In genomic region chr20:17964073-17964472, GRCh38 we compare ENCODE assay signal across 12 cellular contexts. TPM values are rescaled to one million over a fixed set of nuclear protein-coding genes. Genes with fewer than 3 reads are reported as not detected.
A peak's percentile ranks its signal among the peaks of the same experiment; 100 is the strongest.
DNase-seq lines count a peak whose midpoint lies in the region; ATAC-seq and TF ChIP-seq lines count a peak whose summit lies in the region.
"Had no signal": no experiment of that assay in that cellular context is flagged by ENCODE, and none has a peak within 500 bp of the region (broad histone marks: within the 10 kb centered on the region; RNA-seq: fewer than 3 reads in every experiment).

No MANE protein-coding gene starts in this region.

- H4K20me1 ChIP-seq in BLaER1 treated with 17β-estradiol and CSF1 and Interleukin-3, amounts not matched to agents 10 nM and 100 nM = peaks cover 13 to 92% (median 83%) of the 10 kb centered on the region in 11 experiments; a peak in 21 of 22 replicates
- H4K20me1 ChIP-seq in HCT116 (ENCODE audit: insufficient read depth) = peaks cover 49% of the 10 kb centered on the region; the same call in 1 of the 2 replicates

- peaks cover 97% of the 10 kb centered on the region for H3K79me2 ChIP-seq in HCT116 (ENCODE audit: insufficient read depth, low read length)

- H3K27ac Mint-ChIP-seq in activated T-helper 1 cell treated with anti-CD3 and anti-CD28 coated beads, Interleukin-12 subunit alpha, Interleukin-12 subunit beta, Interleukin-2, Interleukin-4 antibody, amounts not matched to agents 30 ng/mL and 10 ng/mL and 1 ng/mL, durations not matched to agents 14 hours and 24 hours and 36 hours = peak overlapping the region; percentile 90

- peak overlapping the region; percentile 87 to 99 (median 96); a peak in 19 of 20 replicates for H3K4me3 ChIP-seq in BLaER1 treated with 17β-estradiol and CSF1 and Interleukin-3, amounts not matched to agents 10 nM and 100 nM
- H3K4me3 ChIP-seq in HCT116 (replicated peaks in 1 of 2; ENCODE audit: low read depth in 1 of 2, low read length in 2 of 2) (no peak overlapping the region), muscle layer of duodenum (ENCODE audit: low read depth in 1 of 2, low read length in 2 of 2) (no peak overlapping the region)

- TF ChIP-seq POLR2A in HCT116 (IDR thresholded peaks at IDR 0.05; ENCODE audit: borderline replicate concordance, extremely low read depth, insufficient read depth, insufficient read length) = no peak

- DNase-seq in HCT116 (ENCODE audit: low read depth, low spot score) = no peak
- no peak for DNase-seq in activated T-helper 1 cell treated with anti-CD3 and anti-CD28 coated beads, Interleukin-12 subunit alpha, Interleukin-12 subunit beta, Interleukin-2, Interleukin-4 antibody, amounts not matched to agents 30 ng/mL and 10 ng/mL and 1 ng/mL, durations not matched to agents 14 hours and 24 hours and 36 hours (ENCODE audit: low spot score)
- no peak for DNase-seq in NCI-H1436 (lab: John Stamatoyannopoulos, UW)
- no peak for DNase-seq in SHP77 (lab: John Stamatoyannopoulos, UW)
- DNase-seq: activated gamma-delta T cell, kidney glomerular epithelial cell, NCI-H226, right cardiac atrium had no signal

- no peaks in the 10 kb centered on the region for H3K9me3 ChIP-seq in BLaER1 treated with 17β-estradiol and CSF1 and Interleukin-3, amounts not matched to agents 10 nM and 100 nM (replicated peaks in 1 of 11)
- H3K9me3 ChIP-seq in HCT116 (ENCODE audit: control insufficient read depth in 1 of 2, insufficient read depth in 1 of 2, low read depth in 1 of 2, low read length in 2 of 2) (no peaks in the 10 kb centered on the region), muscle layer of duodenum (ENCODE audit: control insufficient read depth in 1 of 2, low read length in 2 of 2) (no peaks in the 10 kb centered on the region)

- no peaks in the 10 kb centered on the region for H3K9me3 Mint-ChIP-seq in activated T-helper 1 cell treated with anti-CD3 and anti-CD28 coated beads, Interleukin-12 subunit alpha, Interleukin-12 subunit beta, Interleukin-2, Interleukin-4 antibody, amounts not matched to agents 30 ng/mL and 10 ng/mL and 1 ng/mL, durations not matched to agents 14 hours and 24 hours and 36 hours

- H3K27me3 ChIP-seq in BLaER1 treated with 17β-estradiol and CSF1 and Interleukin-3, amounts not matched to agents 10 nM and 100 nM = no peaks in the 10 kb centered on the region
- no peaks in the 10 kb centered on the region for H3K27me3 ChIP-seq in HCT116 (ENCODE audit: insufficient read depth, low read length)
- no peaks in the 10 kb centered on the region for H3K27me3 ChIP-seq in muscle layer of duodenum (ENCODE audit: low read depth, low read length)

- no peaks in the 10 kb centered on the region for H3K27me3 Mint-ChIP-seq in activated T-helper 1 cell treated with anti-CD3 and anti-CD28 coated beads, Interleukin-12 subunit alpha, Interleukin-12 subunit beta, Interleukin-2, Interleukin-4 antibody, amounts not matched to agents 30 ng/mL and 10 ng/mL and 1 ng/mL, durations not matched to agents 14 hours and 24 hours and 36 hours (ENCODE audit: insufficient read depth)

- intact Hi-C loops in HCT116 (cut with micrococcal nuclease) = loop anchor here (10.0 kb wide), 1 partner anchor 311 kb away; no protein-coding TSS in a partner anchor
- intact Hi-C loops in activated T-helper 1 cell treated with anti-CD3 and anti-CD28 coated beads, Interleukin-12 subunit alpha, Interleukin-12 subunit beta, Interleukin-2, Interleukin-4 antibody, amounts not matched to agents 30 ng/mL and 10 ng/mL and 1 ng/mL, durations not matched to agents 14 hours and 24 hours and 36 hours (cut with micrococcal nuclease) = loop anchor here (10.0 kb wide), 1 partner anchor 429 kb away; the partner anchor contains the start of gene BFSP1

- H3K4me1 ChIP-seq in BLaER1 treated with 17β-estradiol and CSF1 and Interleukin-3, amounts not matched to agents 10 nM and 100 nM = peaks cover 62 to 65% (median 64%) of the 10 kb centered on the region in 10 experiments
- peaks cover 20 to 64% of the 10 kb centered on the region in 2 experiments for H3K4me1 ChIP-seq in HCT116 (ENCODE audit: control insufficient read depth in 1 of 2, insufficient read depth in 2 of 2, low read length in 2 of 2)
- peaks cover 33 to 35% of the 10 kb centered on the region in 2 donors for H3K4me1 ChIP-seq in muscle layer of duodenum (ENCODE audit: control insufficient read depth in 1 of 2, insufficient read depth in 2 of 2, low read length in 2 of 2)

- H3K9ac ChIP-seq in BLaER1 treated with 17β-estradiol and CSF1 and Interleukin-3, amounts not matched to agents 10 nM and 100 nM = peak overlapping the region; percentile 97 to 100 (median 99); a peak in 21 of 22 replicates
- peak overlapping the region; percentile 5; the same call in 1 of the 2 replicates for H3K9ac ChIP-seq in HCT116 (ENCODE audit: low read length)

- CTCF ChIA-PET in HCT116 (lab: Charles Lee) = no interaction called here

- H3K4me2 ChIP-seq in BLaER1 treated with 17β-estradiol and CSF1 and Interleukin-3, amounts not matched to agents 10 nM and 100 nM = peak overlapping the region; percentile 97 to 99 (median 98)
- H3K4me2 ChIP-seq in HCT116 (ENCODE audit: low read length) = no peak overlapping the region

- peaks cover 62% of the 10 kb centered on the region for H3K4me1 Mint-ChIP-seq in activated T-helper 1 cell treated with anti-CD3 and anti-CD28 coated beads, Interleukin-12 subunit alpha, Interleukin-12 subunit beta, Interleukin-2, Interleukin-4 antibody, amounts not matched to agents 30 ng/mL and 10 ng/mL and 1 ng/mL, durations not matched to agents 14 hours and 24 hours and 36 hours (ENCODE audit: low read depth)

- no TSS peak for BruUV-seq in HCT116 (replicated peaks; lab: Mats Ljungman, UMichigan)

- no peak overlapping the region for H2AFZ ChIP-seq in HCT116 (ENCODE audit: low read depth, low read length, poor library complexity, severe bottlenecking)

- no peaks in the 10 kb centered on the region for H3K9me2 ChIP-seq in HCT116 (ENCODE audit: insufficient read depth)

- peaks cover 0 to 67% (median 37%) of the 10 kb centered on the region in 11 experiments; a peak in 16 of 22 replicates for H3K36me3 ChIP-seq in BLaER1 treated with 17β-estradiol and CSF1 and Interleukin-3, amounts not matched to agents 10 nM and 100 nM
- H3K36me3 ChIP-seq in HCT116 (ENCODE audit: control insufficient read depth in 1 of 2, insufficient read depth in 2 of 2, low read length in 2 of 2) (peaks cover 3 to 30% of the 10 kb centered on the region in 2 experiments), muscle layer of duodenum (ENCODE audit: control insufficient read depth in 1 of 2, insufficient read depth in 2 of 2, low read length in 2 of 2) (peaks cover 0 to 8% of the 10 kb centered on the region in 2 donors)

- peaks cover 63% of the 10 kb centered on the region for H3K36me3 Mint-ChIP-seq in activated T-helper 1 cell treated with anti-CD3 and anti-CD28 coated beads, Interleukin-12 subunit alpha, Interleukin-12 subunit beta, Interleukin-2, Interleukin-4 antibody, amounts not matched to agents 30 ng/mL and 10 ng/mL and 1 ng/mL, durations not matched to agents 14 hours and 24 hours and 36 hours (ENCODE audit: low read depth)

- H3K4me3 Mint-ChIP-seq in activated T-helper 1 cell treated with anti-CD3 and anti-CD28 coated beads, Interleukin-12 subunit alpha, Interleukin-12 subunit beta, Interleukin-2, Interleukin-4 antibody, amounts not matched to agents 30 ng/mL and 10 ng/mL and 1 ng/mL, durations not matched to agents 14 hours and 24 hours and 36 hours = peak overlapping the region; percentile 99

- RAD21 ChIA-PET in HCT116 (lab: Charles Lee; ENCODE audit: low non-redundant PET in 1 of 2, low total read pairs in 2 of 2, uncharacterized antibody in 2 of 2, unreplicated experiment in 2 of 2) = no interaction called here

- H3K27ac ChIP-seq in BLaER1 treated with 17β-estradiol and CSF1 and Interleukin-3, amounts not matched to agents 10 nM and 100 nM = peak overlapping the region; percentile 95 to 100 (median 99)
- no peak overlapping the region for H3K27ac ChIP-seq in HCT116 (ENCODE audit: low read depth, low read length)
- peak overlapping the region; percentile 19 for H3K27ac ChIP-seq in muscle layer of duodenum (ENCODE audit: low read length)

- POLR2A ChIA-PET in HCT116 (lab: Charles Lee) = no interaction called here

- TF ChIP-seq RAD21 in HCT116 (IDR thresholded peaks at IDR 0.05; ENCODE audit: low read depth) = no peak

- ATAC-seq in HCT116 (no peak), GM19324 (IDR thresholded peaks at IDR 0.05; ENCODE audit: low FRiP score, unreplicated experiment) (no peak), GM21423 (IDR thresholded peaks at IDR 0.05; ENCODE audit: unreplicated experiment) (no peak)
- ATAC-seq: right cardiac atrium had no signal

- no peak for TF ChIP-seq CTCF in HCT116 (IDR thresholded peaks at IDR 0.05 in 2 of 3, conservative IDR thresholded peaks at IDR 0.05 in 1 of 3; ENCODE audit: borderline replicate concordance in 1 of 3, insufficient read depth in 1 of 3, low read depth in 2 of 3, low read length in 2 of 3)

TF ChIP-seq in HCT116, 20 proteins besides CTCF, POLR2A, EP300 and RAD21:
- no peak for TF ChIP-seq YY1 (IDR thresholded peaks at IDR 0.05; ENCODE audit: extremely low read depth, insufficient replicate concordance, low read depth, low read length)
- TF ChIP-seq FOSL1 (IDR thresholded peaks at IDR 0.05; ENCODE audit: low read depth) = no peak

RNA-seq across cellular contexts. Expression of gene SNX5, which starts 4.5 kb away (rescaled TPM):
- 159 TPM for total RNA-seq in HCT116 (2021; ENCODE audit: unreplicated experiment)
- 85.0 and 93.2 TPM in 2 replicates for polyA plus RNA-seq in HCT116 (2012)
- total RNA-seq in activated T-helper 1 cell treated with anti-CD3 and anti-CD28 coated beads, Interleukin-12 subunit alpha, Interleukin-12 subunit beta, Interleukin-2, Interleukin-4 antibody, amounts not matched to agents 30 ng/mL and 10 ng/mL and 1 ng/mL, durations not matched to agents 14 hours and 24 hours and 36 hours = 238 and 248 TPM in 2 replicates

RNA-seq across cellular contexts. Expression of gene MGME1, which starts 4.7 kb away (rescaled TPM):
- total RNA-seq in HCT116 (2021; ENCODE audit: unreplicated experiment) = 37.1 TPM
- polyA plus RNA-seq in HCT116 (2012) = 20.1 and 25.3 TPM in 2 replicates
- total RNA-seq in activated T-helper 1 cell treated with anti-CD3 and anti-CD28 coated beads, Interleukin-12 subunit alpha, Interleukin-12 subunit beta, Interleukin-2, Interleukin-4 antibody, amounts not matched to agents 30 ng/mL and 10 ng/mL and 1 ng/mL, durations not matched to agents 14 hours and 24 hours and 36 hours = 32.1 and 33.6 TPM in 2 replicates

Comparison
In these comparisons a context has a peak if more than half of its experiments do, and no peak if none do; other contexts are left out.
1. H3K4me3 ChIP-seq: peak in BLaER1 treated with 17β-estradiol and CSF1 and Interleukin-3, amounts not matched to agents 10 nM and 100 nM (10 of 10); none in HCT116 (0 of 2) and muscle layer of duodenum (0 of 2).